22 cellular contexts compared by ENCODE assay signal in genomic region chr4:85745939-85746338, GRCh38.
"Had no signal": no experiment of that assay in that cellular context is flagged by ENCODE, and none has a peak within 500 bp of the region (broad histone marks: within the 10 kb centered on the region; RNA-seq: fewer than 3 reads in every experiment).

No MANE protein-coding gene starts in this region.

- H3K27ac Mint-ChIP-seq: activated CD4-positive, alpha-beta T cell treated with anti-CD3 and anti-CD28 coated beads for 36 hours; activated naive CD4-positive, alpha-beta T cell treated with anti-CD3 and anti-CD28 coated beads for 36 hours; activated naive CD8-positive, alpha-beta T cell treated with anti-CD3 and anti-CD28 coated beads, Interleukin-2, amount 10 ng/mL, durations not matched to agents 7 days and 5 days; WTC11 had no signal

- H3K4me1 Mint-ChIP-seq: activated CD4-positive, alpha-beta T cell treated with anti-CD3 and anti-CD28 coated beads for 36 hours; activated naive CD8-positive, alpha-beta T cell treated with anti-CD3 and anti-CD28 coated beads, Interleukin-2, amount 10 ng/mL, durations not matched to agents 7 days and 5 days had no signal

- H3K27me3 Mint-ChIP-seq: activated CD4-positive, alpha-beta T cell treated with anti-CD3 and anti-CD28 coated beads for 36 hours; activated naive CD8-positive, alpha-beta T cell treated with anti-CD3 and anti-CD28 coated beads, Interleukin-2, amount 10 ng/mL, durations not matched to agents 7 days and 5 days; stimulated activated naive B cell treated with anti-CD40 and anti-IgM and Interleukin-4, amounts not matched to agents 10 μg/mL and 1 μg/mL and 100 μg/mL, for 72 hours had no signal

- H3K36me3 Mint-ChIP-seq: activated naive CD8-positive, alpha-beta T cell treated with anti-CD3 and anti-CD28 coated beads, Interleukin-2, amount 10 ng/mL, durations not matched to agents 7 days and 5 days; WTC11 had no signal

- H3K36me3 ChIP-seq: breast epithelium, colonic mucosa, esophagus squamous epithelium, gastrocnemius medialis, uterus had no signal

- H3K9me3 Mint-ChIP-seq: activated naive CD4-positive, alpha-beta T cell treated with anti-CD3 and anti-CD28 coated beads for 36 hours; activated naive CD8-positive, alpha-beta T cell treated with anti-CD3 and anti-CD28 coated beads, Interleukin-2, amount 10 ng/mL, durations not matched to agents 7 days and 5 days; WTC11 had no signal

- DNase-seq: activated CD4-positive, alpha-beta T cell treated with anti-CD3 and anti-CD28 coated beads for 36 hours; activated CD4-positive, alpha-beta T cell treated with anti-CD3 and anti-CD28 coated beads, Interleukin-2, amount 50 U/mL, for 4 hours; activated naive CD4-positive, alpha-beta T cell treated with anti-CD3 and anti-CD28 coated beads for 36 hours; activated naive CD8-positive, alpha-beta T cell treated with anti-CD3 and anti-CD28 coated beads, Interleukin-2, amount 10 ng/mL, durations not matched to agents 7 days and 5 days; activated T-cell treated with anti-CD3 and anti-CD28 coated beads, Interleukin-2, amount 50 U/mL, for 48 hours; amniotic stem cell; colonic mucosa; esophagus squamous epithelium; gastrocnemius medialis; hypothalamus; occipital lobe; posterior cingulate gyrus; small intestine; stimulated activated CD4-positive, alpha-beta T cell treated with anti-CD3 and anti-CD28 coated beads, Interleukin-15, amount 100 ng/mL, for 24 hours; stimulated activated naive B cell treated with anti-CD40 and anti-IgM and Interleukin-4, amounts not matched to agents 10 μg/mL and 1 μg/mL and 100 μg/mL, for 72 hours; T1000; testis; trophoblast cell; uterus had no signal

- H3K9me3 ChIP-seq: breast epithelium, colonic mucosa, esophagus squamous epithelium, gastrocnemius medialis, testis, uterus had no signal

- ATAC-seq: activated CD4-positive, alpha-beta T cell treated with anti-CD3 and anti-CD28 coated beads for 36 hours; gastrocnemius medialis; sciatic nerve; stimulated activated naive B cell treated with anti-CD40 and anti-IgM and Interleukin-4, amounts not matched to agents 10 μg/mL and 1 μg/mL and 100 μg/mL, for 72 hours; WTC11 had no signal

- H3K4me1 ChIP-seq: breast epithelium, colonic mucosa, uterus had no signal

- H3K4me3 ChIP-seq: breast epithelium, colonic mucosa, esophagus squamous epithelium, gastrocnemius medialis, testis, uterus had no signal

- H3K4me3 Mint-ChIP-seq: activated CD4-positive, alpha-beta T cell treated with anti-CD3 and anti-CD28 coated beads for 36 hours; activated naive CD4-positive, alpha-beta T cell treated with anti-CD3 and anti-CD28 coated beads for 36 hours; activated naive CD8-positive, alpha-beta T cell treated with anti-CD3 and anti-CD28 coated beads, Interleukin-2, amount 10 ng/mL, durations not matched to agents 7 days and 5 days; stimulated activated naive B cell treated with anti-CD40 and anti-IgM and Interleukin-4, amounts not matched to agents 10 μg/mL and 1 μg/mL and 100 μg/mL, for 72 hours; WTC11 had no signal
